ENCODE assay signal across 13 cellular contexts in the genomic region with DNA sequence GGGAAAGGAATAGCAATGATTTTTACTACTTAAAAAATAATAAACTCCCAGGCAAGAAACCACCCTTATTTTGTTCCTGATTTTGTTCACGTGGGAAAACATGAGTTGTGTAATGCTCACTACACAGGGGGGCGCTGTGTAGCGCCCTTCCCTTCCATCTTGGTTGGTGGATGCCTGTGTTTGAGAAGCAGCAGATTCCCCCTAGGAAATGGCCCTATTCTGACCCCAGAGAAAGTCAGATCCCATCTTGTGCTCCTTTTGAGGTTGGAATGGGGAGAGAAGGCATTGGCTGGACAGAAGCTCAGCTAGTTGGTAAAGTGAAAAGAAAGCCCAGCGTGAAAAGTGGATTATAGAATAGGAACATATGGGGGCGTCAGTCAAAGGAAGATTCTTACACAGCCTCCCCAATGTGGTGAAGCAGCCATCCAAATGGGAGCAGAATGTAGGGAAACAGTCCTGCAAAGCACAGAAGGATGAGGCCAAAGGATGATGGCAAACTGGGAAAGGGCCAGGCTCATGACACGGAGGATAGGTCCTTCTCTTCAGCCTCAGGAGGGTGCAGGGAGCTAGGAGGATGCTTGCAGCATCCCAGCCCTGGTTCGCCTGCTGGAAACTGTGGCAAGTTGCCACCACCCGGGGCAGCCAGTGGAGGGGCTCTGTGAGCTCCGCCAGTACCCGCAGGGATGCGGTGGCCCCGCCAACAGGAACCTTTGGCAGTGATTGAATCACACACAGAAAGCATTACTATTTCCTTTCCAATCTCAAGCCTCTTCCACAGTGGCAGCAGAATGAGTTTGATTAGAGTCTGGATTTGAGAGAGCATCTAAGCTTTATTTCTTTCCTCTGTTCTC.
DNase-seq lines count a peak whose midpoint lies in the region; ATAC-seq and TF ChIP-seq lines count a peak whose summit lies in the region.
"Had no signal": no experiment of that assay in that cellular context is flagged by ENCODE, and none has a peak within 500 bp of the region (broad histone marks: within the 10 kb centered on the region; RNA-seq: fewer than 3 reads in every experiment).

No MANE protein-coding gene starts in this region.

- TF ChIP-seq CTCF in 22Rv1 (IDR thresholded peaks at IDR 0.05) (peak; percentile 63), GM12874 (IDR thresholded peaks at IDR 0.05; ENCODE audit: insufficient read depth, low read depth, low read length) (peak; percentile 34; the same call in 1 of the 2 replicates), PC-9 (conservative IDR thresholded peaks at IDR 0.05) (0 out of 2 replicates have a peak, but pooled peaks have one; percentile 12), RWPE1 (conservative IDR thresholded peaks at IDR 0.05; ENCODE audit: low read depth) (no peak)

- H3K9me3 ChIP-seq in PC-9 (ENCODE audit: insufficient read depth, low read depth), result no peaks in the 10 kb centered on the region
- no peaks in the 10 kb centered on the region for H3K9me3 ChIP-seq in HAP-1

- peaks cover 6% of the 10 kb centered on the region for H3K27me3 Mint-ChIP-seq in activated CD4-positive, alpha-beta memory T cell treated with anti-CD3 and anti-CD28 coated beads for 36 hours

- H3K4me1 ChIP-seq in PC-9 (replicated peaks; ENCODE audit: insufficient read depth) (no peaks in the 10 kb centered on the region), HAP-1 (no peaks in the 10 kb centered on the region)

- H3K36me3 ChIP-seq in PC-9 (ENCODE audit: low read depth), result no peaks in the 10 kb centered on the region
- no peaks in the 10 kb centered on the region for H3K36me3 ChIP-seq in HAP-1 (replicated peaks)

- no peaks in the 10 kb centered on the region for H3F3A ChIP-seq in PC-9 (ENCODE audit: insufficient read depth, low read depth)

- no peaks in the 10 kb centered on the region for H3K36me3 Mint-ChIP-seq in activated CD4-positive, alpha-beta memory T cell treated with anti-CD3 and anti-CD28 coated beads for 36 hours
- H3K36me3 Mint-ChIP-seq: activated naive CD8-positive, alpha-beta T cell treated with anti-CD3 and anti-CD28 coated beads for 36 hours; naive B cell had no signal

- POLR2A ChIA-PET in PC-9 (lab: Charles Lee; ENCODE audit: unreplicated experiment) (no interaction called here), RWPE1 (lab: Yijun Ruan, JAX; ENCODE audit: low non-redundant PET) (no interaction called here)
- POLR2A ChIA-PET in activated CD4-positive, alpha-beta memory T cell treated with anti-CD3 and anti-CD28 coated beads for 36 hours (lab: Charles Lee), result no interaction called here

- no peak for ATAC-seq in HG03354 (IDR thresholded peaks at IDR 0.05; ENCODE audit: poor library complexity, severe bottlenecking, unreplicated experiment)
- ATAC-seq: stimulated activated memory B cell treated with anti-CD40 and anti-IgM and Interleukin-4, amounts not matched to agents 10 μg/mL and 1 μg/mL and 100 μg/mL, for 72 hours had no signal

- H3K27me3 ChIP-seq in PC-9 (ENCODE audit: insufficient read depth, low read depth) (peaks cover 62% of the 10 kb centered on the region), HAP-1 (ENCODE audit: low read depth) (no peaks in the 10 kb centered on the region)

- H3K4me3 ChIP-seq in PC-9 (no peak overlapping the region), HAP-1 (no peak overlapping the region)

- H3K27ac Mint-ChIP-seq in activated CD4-positive, alpha-beta memory T cell treated with anti-CD3 and anti-CD28 coated beads for 36 hours, result no peak overlapping the region
- H3K27ac Mint-ChIP-seq: activated naive CD8-positive, alpha-beta T cell treated with anti-CD3 and anti-CD28 coated beads for 36 hours; naive B cell; stimulated activated memory B cell treated with anti-CD40 and anti-IgM and Interleukin-4, amounts not matched to agents 10 μg/mL and 1 μg/mL and 100 μg/mL, for 72 hours had no signal

- no peaks in the 10 kb centered on the region for H3K79me2 ChIP-seq in PC-9 (ENCODE audit: low read depth)

- no peak overlapping the region for H3K4me2 ChIP-seq in PC-9

- H3K4me3 Mint-ChIP-seq in activated CD4-positive, alpha-beta memory T cell treated with anti-CD3 and anti-CD28 coated beads for 36 hours, result no peak overlapping the region
- H3K4me3 Mint-ChIP-seq: activated naive CD8-positive, alpha-beta T cell treated with anti-CD3 and anti-CD28 coated beads for 36 hours; naive B cell; stimulated activated memory B cell treated with anti-CD40 and anti-IgM and Interleukin-4, amounts not matched to agents 10 μg/mL and 1 μg/mL and 100 μg/mL, for 72 hours had no signal

- no peak overlapping the region for H2AFZ ChIP-seq in PC-9

- BruUV-seq in PC-9 (replicated peaks; lab: Mats Ljungman, UMichigan), result no TSS peak

- intact Hi-C loops in PC-9 (cut with micrococcal nuclease; ENCODE audit: unreplicated experiment), result no loop called here
- intact Hi-C loops in activated CD4-positive, alpha-beta memory T cell treated with anti-CD3 and anti-CD28 coated beads for 36 hours (cut with micrococcal nuclease), result no loop called here

- no peaks in the 10 kb centered on the region for H3K4me1 Mint-ChIP-seq in activated CD4-positive, alpha-beta memory T cell treated with anti-CD3 and anti-CD28 coated beads for 36 hours (ENCODE audit: low read depth)
- H3K4me1 Mint-ChIP-seq: activated naive CD8-positive, alpha-beta T cell treated with anti-CD3 and anti-CD28 coated beads for 36 hours; naive B cell; stimulated activated memory B cell treated with anti-CD40 and anti-IgM and Interleukin-4, amounts not matched to agents 10 μg/mL and 1 μg/mL and 100 μg/mL, for 72 hours had no signal

- DNase-seq in PC-9 (no peak), globus pallidus (ENCODE audit: low spot score) (peak; percentile 57), RWPE1 (ENCODE audit: low spot score) (no peak), HAP-1 (ENCODE audit: low spot score in 2 of 2) (no peak)
- no peak for DNase-seq in activated CD4-positive, alpha-beta memory T cell treated with anti-CD3 and anti-CD28 coated beads for 36 hours
- DNase-seq: activated naive CD8-positive, alpha-beta T cell treated with anti-CD3 and anti-CD28 coated beads for 36 hours; AML-193; naive B cell; NCI-H2171 treated with DMSO at 0.1 percent for 48 hours had no signal

- H3K27ac ChIP-seq in 22Rv1 (no peak overlapping the region), PC-9 (no peak overlapping the region), RWPE1 (no peak overlapping the region)

- H4K20me1 ChIP-seq in PC-9 (ENCODE audit: insufficient read depth), result no peaks in the 10 kb centered on the region

- CTCF ChIA-PET in PC-9 (lab: Charles Lee) (no interaction called here), RWPE1 (lab: Yijun Ruan, JAX) (no interaction called here)
- CTCF ChIA-PET in activated CD4-positive, alpha-beta memory T cell treated with anti-CD3 and anti-CD28 coated beads for 36 hours (lab: Charles Lee), result interaction anchor here (0.6 kb wide), 1 partner anchor 98 kb away, joined by 3 read pairs; no protein-coding TSS in a partner anchor

- in situ Hi-C loops in HAP-1 (cut with MboI; ENCODE audit: low sequenced_read_pairs), result no loop called here

- no peaks in the 10 kb centered on the region for H3K9me2 ChIP-seq in PC-9 (ENCODE audit: insufficient read depth)

- H3K9me3 Mint-ChIP-seq in activated CD4-positive, alpha-beta memory T cell treated with anti-CD3 and anti-CD28 coated beads for 36 hours, result peaks cover 4% of the 10 kb centered on the region
